Comparison of ENCODE assay signal across 8 cellular contexts in the genomic region with DNA sequence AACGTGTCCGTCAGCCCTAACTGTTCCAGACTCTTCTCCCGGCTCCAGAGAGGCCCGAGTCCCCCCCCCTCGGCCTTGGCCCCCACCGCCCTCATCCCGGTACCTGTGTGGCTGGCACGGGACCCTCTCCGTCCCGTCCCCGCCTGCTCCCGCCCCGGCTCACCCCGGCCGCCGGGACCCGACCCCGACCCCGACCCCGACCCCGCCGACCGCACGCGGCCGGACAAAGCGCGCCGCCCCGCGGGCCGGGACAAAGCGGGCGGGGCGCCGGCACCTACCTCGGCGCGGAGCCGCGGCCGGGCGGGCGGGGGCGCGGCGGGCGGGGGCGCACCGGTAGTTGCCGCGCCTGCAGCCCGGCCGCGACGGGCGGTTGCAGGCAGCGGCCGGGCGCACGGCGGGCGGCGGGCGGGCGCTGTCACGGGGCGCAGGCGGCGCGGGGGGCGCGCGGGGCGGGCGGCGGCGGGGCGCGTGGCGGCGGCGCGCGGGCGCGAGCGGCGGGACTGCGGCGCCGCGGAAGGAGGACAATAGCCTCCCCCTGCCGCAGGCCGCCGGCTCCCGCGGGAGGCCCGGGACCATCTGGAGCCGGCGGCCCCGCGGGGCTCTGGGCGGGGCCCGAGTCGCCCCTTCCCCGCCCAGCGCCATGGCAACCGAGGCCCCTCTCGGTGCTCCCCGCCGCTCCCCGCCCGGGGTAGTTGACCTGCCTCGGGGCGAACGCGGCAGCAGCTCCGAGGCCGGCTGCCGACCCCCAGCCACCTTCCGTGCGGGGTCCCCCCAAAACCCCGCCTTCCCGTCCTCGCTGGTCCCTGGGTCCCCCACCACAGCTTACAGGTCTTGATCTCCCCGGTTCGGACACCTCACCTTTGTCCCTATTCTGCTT. TPM values are rescaled to one million over a fixed set of nuclear protein-coding genes. Genes with fewer than 3 reads are reported as not detected.
A peak's percentile ranks its signal among the peaks of the same experiment; 100 is the strongest.
DNase-seq lines count a peak whose midpoint lies in the region; ATAC-seq and TF ChIP-seq lines count a peak whose summit lies in the region.

No MANE protein-coding gene starts in this region.

- no peaks in the 10 kb centered on the region for H3K9me3 Mint-ChIP-seq in endodermal cell
- H3K9me3 Mint-ChIP-seq in neural progenitor cell: no peaks in the 10 kb centered on the region

- H3K36me3 ChIP-seq in OCI-LY3 (replicated peaks; ENCODE audit: low read depth, low read length) (no peaks in the 10 kb centered on the region), endodermal cell (ENCODE audit: control insufficient read depth, insufficient read depth, low read length) (no peaks in the 10 kb centered on the region), neural progenitor cell (no peaks in the 10 kb centered on the region)

- H3K27ac ChIP-seq in OCI-LY3 (ENCODE audit: low read length) (no peak overlapping the region), endodermal cell (ENCODE audit: low read depth, low read length) (peak overlapping the region; percentile 76), neural progenitor cell (no peak overlapping the region)

- H3K27ac Mint-ChIP-seq in endodermal cell (peak overlapping the region; percentile 53), neural progenitor cell (peak overlapping the region; percentile 70)

- peaks cover 67% of the 10 kb centered on the region for H3K27me3 Mint-ChIP-seq in endodermal cell (ENCODE audit: insufficient read depth)
- H3K27me3 Mint-ChIP-seq in neural progenitor cell (ENCODE audit: insufficient read depth, low read depth): peaks cover 21% of the 10 kb centered on the region

- H3K36me3 Mint-ChIP-seq in endodermal cell (ENCODE audit: low read depth) (no peaks in the 10 kb centered on the region), neural progenitor cell (peaks cover 5% of the 10 kb centered on the region)

- H3K4me3 ChIP-seq in OCI-LY3 (ENCODE audit: low read length) (peak overlapping the region; percentile 81), endodermal cell (ENCODE audit: low read length) (peak overlapping the region; percentile 75), neural progenitor cell (peak overlapping the region; percentile 70)

- peaks cover 23% of the 10 kb centered on the region for H3K27me3 ChIP-seq in OCI-LY3 (ENCODE audit: low read depth, low read length)
- H3K27me3 ChIP-seq in endodermal cell (ENCODE audit: control insufficient read depth, insufficient read depth, low read length, poor library complexity, severe bottlenecking): peaks cover 38% of the 10 kb centered on the region
- H3K27me3 ChIP-seq in neural progenitor cell: peaks cover 50% of the 10 kb centered on the region

- ATAC-seq in HG03469 (IDR thresholded peaks at IDR 0.05; ENCODE audit: unreplicated experiment) (no peak), GM19397 (IDR thresholded peaks at IDR 0.05; ENCODE audit: unreplicated experiment) (no peak)

- peaks cover 35% of the 10 kb centered on the region for H3K4me1 ChIP-seq in OCI-LY3 (ENCODE audit: low read length)
- H3K4me1 ChIP-seq in endodermal cell (ENCODE audit: control insufficient read depth, insufficient read depth, low read length): peaks cover 11% of the 10 kb centered on the region
- H3K4me1 ChIP-seq in neural progenitor cell: peaks cover 25% of the 10 kb centered on the region

- no peak for TF ChIP-seq CTCF in OCI-LY3 (IDR thresholded peaks at IDR 0.05; ENCODE audit: low read depth, low read length)
- no peak for TF ChIP-seq CTCF in endodermal cell (conservative IDR thresholded peaks at IDR 0.05)
- TF ChIP-seq CTCF in neural progenitor cell (IDR thresholded peaks at IDR 0.05): no peak

- H3F3A ChIP-seq in neural progenitor cell (ENCODE audit: low read depth): peaks cover 22% of the 10 kb centered on the region

- 0 to 1% methylated on average over 19 to 126 of the region's 128 CpGs for WGBS in endodermal cell (ENCODE audit: insufficient coverage in 1 of 2, insufficient read length in 1 of 2), 2 experiments

- H3K4me3 Mint-ChIP-seq in endodermal cell (peak overlapping the region; percentile 72), neural progenitor cell (peak overlapping the region; percentile 90)

- DNase-seq in NCI-H2081 (lab: John Stamatoyannopoulos, UW): peak; percentile 32 to 62
- DNase-seq in NCI-H2081 treated with DMSO at 0.1 percent for 48 hours (lab: John Stamatoyannopoulos, UW): no peak
- DNase-seq in endodermal cell: peak; percentile 70
- DNase-seq in neural progenitor cell (ENCODE audit: low spot score): peak; percentile 81
- no peak for DNase-seq in NCI-H226

- peaks cover 24% of the 10 kb centered on the region for H3K4me1 Mint-ChIP-seq in endodermal cell
- peaks cover 30% of the 10 kb centered on the region for H3K4me1 Mint-ChIP-seq in neural progenitor cell

- peak overlapping the region; percentile 54 for H2AFZ ChIP-seq in OCI-LY3 (ENCODE audit: low read depth, low read length)
- peak overlapping the region; percentile 90 for H2AFZ ChIP-seq in neural progenitor cell (replicated peaks)

- H4K20me1 ChIP-seq in OCI-LY3 (ENCODE audit: insufficient read depth, low read length) (no peaks in the 10 kb centered on the region), neural progenitor cell (ENCODE audit: low read depth) (peaks cover 9% of the 10 kb centered on the region)

- H3K9ac ChIP-seq in OCI-LY3 (ENCODE audit: low read length): peak overlapping the region; percentile 73
- no peak overlapping the region for H3K9ac ChIP-seq in endodermal cell (ENCODE audit: extremely low read depth, low read length, poor library complexity, severe bottlenecking)
- no peak overlapping the region for H3K9ac ChIP-seq in neural progenitor cell

- H3K4me2 ChIP-seq in OCI-LY3 (ENCODE audit: low read length) (peak overlapping the region; percentile 95), neural progenitor cell (peak overlapping the region; percentile 92)

- peaks cover 19% of the 10 kb centered on the region for H3K79me2 ChIP-seq in OCI-LY3 (ENCODE audit: low read length)
- peaks cover 37% of the 10 kb centered on the region for H3K79me2 ChIP-seq in neural progenitor cell (ENCODE audit: low read depth)

- H3K9me3 ChIP-seq in OCI-LY3 (ENCODE audit: insufficient read depth, low read length): no peaks in the 10 kb centered on the region
- no peaks in the 10 kb centered on the region for H3K9me3 ChIP-seq in endodermal cell (ENCODE audit: control insufficient read depth, low read length)
- no peaks in the 10 kb centered on the region for H3K9me3 ChIP-seq in neural progenitor cell (ENCODE audit: low read depth)

RNA-seq across cellular contexts. Expression of gene SPTBN2, which starts 0.9 kb away (rescaled TPM):
- total RNA-seq in endodermal cell (10 to 100 TPM; 36.0 to 46.0 TPM), neural progenitor cell (ENCODE audit: low replicate concordance) (14.5 and 51.7 TPM in 2 replicates)
- 39.9 TPM for polyA plus RNA-seq in endodermal cell (2013, experiment 1 of 2)
- 31.3 TPM for polyA plus RNA-seq in endodermal cell (2013, experiment 2 of 2)

RNA-seq across cellular contexts. Expression of gene RBM4B, which starts 50.4 kb away (rescaled TPM):
- total RNA-seq in endodermal cell (10 to 100 TPM; 23.3 to 28.5 TPM), neural progenitor cell (ENCODE audit: low replicate concordance) (30.2 and 40.6 TPM in 2 replicates)
- 48.4 TPM for polyA plus RNA-seq in endodermal cell (2013, experiment 1 of 2)
- 41.6 TPM for polyA plus RNA-seq in endodermal cell (2013, experiment 2 of 2)

Comparison
In these comparisons a context has a peak if more than half of its experiments do, and no peak if none do; other contexts are left out.
1. DNase-seq: peak in NCI-H2081 (2 of 2), endodermal cell (single experiment) and neural progenitor cell (single experiment); none in NCI-H2081 treated with DMSO at 0.1 percent for 48 hours (single experiment) and NCI-H226 (single experiment).
2. Peak in every context shown above with its lines, with median percentiles within 50 percentile points of each other: H3K4me3 ChIP-seq.